ENCODE assay signal across 12 cellular contexts in genomic region chr5:160048131-160048530, GRCh38.
"Had no signal": no experiment of that assay in that cellular context is flagged by ENCODE, and none has a peak within 500 bp of the region (broad histone marks: within the 10 kb centered on the region; RNA-seq: fewer than 3 reads in every experiment).

No MANE protein-coding gene starts in this region.

- H3K27ac Mint-ChIP-seq: activated CD4-positive, alpha-beta memory T cell treated with anti-CD3 and anti-CD28 coated beads, Interleukin-2, amount 10 ng/mL, durations not matched to agents 7 days and 5 days; activated CD4-positive, alpha-beta T cell treated with anti-CD3 and anti-CD28 coated beads for 36 hours; activated naive CD8-positive, alpha-beta T cell treated with anti-CD3 and anti-CD28 coated beads, Interleukin-2, amount 50 U/mL, for 24 hours had no signal

- H3K9me3 Mint-ChIP-seq: activated CD4-positive, alpha-beta memory T cell treated with anti-CD3 and anti-CD28 coated beads, Interleukin-2, amount 10 ng/mL, durations not matched to agents 7 days and 5 days; activated naive CD8-positive, alpha-beta T cell treated with anti-CD3 and anti-CD28 coated beads, Interleukin-2, amount 50 U/mL, for 24 hours; activated T-helper 1 cell treated with anti-CD3 and anti-CD28 coated beads, Interleukin-12 subunit alpha, Interleukin-12 subunit beta, Interleukin-2, Interleukin-4 antibody, amounts not matched to agents 30 ng/mL and 10 ng/mL and 1 ng/mL, durations not matched to agents 14 hours and 24 hours and 36 hours; nephron had no signal

- H3K4me3 Mint-ChIP-seq: activated CD4-positive, alpha-beta memory T cell treated with anti-CD3 and anti-CD28 coated beads, Interleukin-2, amount 10 ng/mL, durations not matched to agents 7 days and 5 days; activated CD4-positive, alpha-beta T cell treated with anti-CD3 and anti-CD28 coated beads for 36 hours; activated naive CD8-positive, alpha-beta T cell treated with anti-CD3 and anti-CD28 coated beads, Interleukin-2, amount 50 U/mL, for 24 hours; activated T-helper 1 cell treated with anti-CD3 and anti-CD28 coated beads, Interleukin-12 subunit alpha, Interleukin-12 subunit beta, Interleukin-2, Interleukin-4 antibody, amounts not matched to agents 30 ng/mL and 10 ng/mL and 1 ng/mL, durations not matched to agents 14 hours and 24 hours and 36 hours; nephron had no signal

- ATAC-seq: activated CD4-positive, alpha-beta T cell treated with anti-CD3 and anti-CD28 coated beads for 36 hours; activated naive CD8-positive, alpha-beta T cell treated with anti-CD3 and anti-CD28 coated beads, Interleukin-2, amount 50 U/mL, for 24 hours had no signal

- DNase-seq: activated CD4-positive, alpha-beta memory T cell treated with anti-CD3 and anti-CD28 coated beads, Interleukin-2, amount 10 ng/mL, durations not matched to agents 7 days and 5 days; activated CD4-positive, alpha-beta T cell treated with anti-CD3 and anti-CD28 coated beads for 36 hours; activated CD8-positive, alpha-beta memory T cell treated with anti-CD3 and anti-CD28 coated beads, Interleukin-2, amount 50 U/mL, for 4 hours; activated naive CD4-positive, alpha-beta T cell; activated naive CD8-positive, alpha-beta T cell treated with anti-CD3 and anti-CD28 coated beads, Interleukin-2, amount 50 U/mL, for 24 hours; effector CD4-positive, alpha-beta T cell; mesendoderm; stimulated activated CD4-positive, alpha-beta T cell treated with anti-CD3 and anti-CD28 coated beads, Interleukin-4, amount 100 ng/mL, for 4 hours; stomach; thyroid gland had no signal

- H3K27me3 Mint-ChIP-seq: activated CD4-positive, alpha-beta memory T cell treated with anti-CD3 and anti-CD28 coated beads, Interleukin-2, amount 10 ng/mL, durations not matched to agents 7 days and 5 days; activated CD4-positive, alpha-beta T cell treated with anti-CD3 and anti-CD28 coated beads for 36 hours; activated naive CD8-positive, alpha-beta T cell treated with anti-CD3 and anti-CD28 coated beads, Interleukin-2, amount 50 U/mL, for 24 hours had no signal
